Comparison of ENCODE assay signal across 8 cellular contexts in the genomic region with DNA sequence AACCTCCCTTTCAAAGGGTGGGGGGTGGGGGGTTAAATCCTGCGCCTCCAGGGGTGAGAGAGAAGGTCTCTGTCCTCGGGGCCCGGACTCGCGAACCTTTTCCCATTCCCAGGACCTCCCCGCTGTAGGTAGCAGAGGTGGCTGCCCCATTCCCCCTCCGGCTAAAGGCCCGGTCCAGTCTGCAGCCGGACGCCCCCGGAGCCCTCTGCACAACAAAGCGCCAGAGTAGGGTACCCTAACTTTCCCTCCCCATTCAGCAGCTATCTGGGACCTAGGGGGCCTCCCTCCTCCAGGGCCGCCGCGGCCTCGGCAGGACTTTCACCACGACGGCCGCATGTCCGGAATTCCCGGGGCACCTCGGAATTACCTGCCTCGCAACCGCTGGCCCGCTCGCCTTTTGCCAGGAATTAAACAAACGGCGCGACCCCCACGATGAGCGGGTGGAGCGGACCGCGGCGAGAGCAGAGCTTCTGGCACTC. TPM values are rescaled to one million over a fixed set of nuclear protein-coding genes. Genes with fewer than 3 reads are reported as not detected.
DNase-seq lines count a peak whose midpoint lies in the region; ATAC-seq and TF ChIP-seq lines count a peak whose summit lies in the region.

No MANE protein-coding gene starts in this region.

- POLR2A ChIA-PET in OCI-LY7 (lab: Charles Lee): no interaction called here

- H3K9me3 ChIP-seq in OCI-LY7 (ENCODE audit: low read length): no peaks in the 10 kb centered on the region
- H3K9me3 ChIP-seq in left lung: no peaks in the 10 kb centered on the region
- H3K9me3 ChIP-seq in testis: no peaks in the 10 kb centered on the region

- DNase-seq in DMS 273 (lab: John Stamatoyannopoulos, UW; ENCODE audit: unreplicated experiment) (peak; percentile 84), DMS 273 treated with DMSO at 0.1 percent for 48 hours (lab: John Stamatoyannopoulos, UW) (no peak), OCI-LY7 (ENCODE audit: low spot score) (no peak), cardiac fibroblast (ENCODE audit: low read depth in 2 of 2) (no peak), left lung (peak; percentile 35 to 81), testis (peak; percentile 18), GOT3 (lab: John Stamatoyannopoulos, UW) (no peak)
- no peak for DNase-seq in stimulated activated CD4-positive, alpha-beta T cell treated with anti-CD3 and anti-CD28 coated beads, Interleukin-15, amount 100 ng/mL, for 24 hours

- BruUV-seq in OCI-LY7 (replicated peaks; lab: Mats Ljungman, UMichigan): no TSS peak

- H3K27ac ChIP-seq in OCI-LY7 (ENCODE audit: low read depth, low read length, poor library complexity, severe bottlenecking) (no peak overlapping the region), left lung (peak overlapping the region; percentile 86 to 87), testis (peak overlapping the region; percentile 84 to 86)

- H4K20me1 ChIP-seq in OCI-LY7 (ENCODE audit: insufficient read depth, low read length): no peaks in the 10 kb centered on the region

- no peak for TF ChIP-seq CTCF in OCI-LY7 (conservative IDR thresholded peaks at IDR 0.05; ENCODE audit: low read length)
- no peak for TF ChIP-seq CTCF in cardiac fibroblast (IDR thresholded peaks at IDR 0.05; ENCODE audit: low read depth, low read length)
- no peak for TF ChIP-seq CTCF in left lung (IDR thresholded peaks at IDR 0.05)
- TF ChIP-seq CTCF in testis (IDR thresholded peaks at IDR 0.05): no peak

- no peak for ATAC-seq in left lung

- H2AFZ ChIP-seq in OCI-LY7 (ENCODE audit: low read length): peak overlapping the region; percentile 57; the same call in 1 of the 2 replicates

- CTCF ChIA-PET in OCI-LY7 (lab: Charles Lee; ENCODE audit: unreplicated experiment): no interaction called here

- peak overlapping the region; percentile 95 for H3K4me2 ChIP-seq in OCI-LY7 (ENCODE audit: low read length)

- H3K36me3 ChIP-seq in OCI-LY7 (ENCODE audit: insufficient read depth, low read length) (peaks cover 13% of the 10 kb centered on the region; the same call in 1 of the 2 replicates), left lung (no peaks in the 10 kb centered on the region), testis (ENCODE audit: low read depth, missing control alignments) (no peaks in the 10 kb centered on the region)

- H3K9me2 ChIP-seq in OCI-LY7 (ENCODE audit: insufficient read depth, low read length): no peaks in the 10 kb centered on the region

- no peak for TF ChIP-seq POLR2A in testis (IDR thresholded peaks at IDR 0.05)

- H3K27me3 ChIP-seq in left lung (no peaks in the 10 kb centered on the region), testis (no peaks in the 10 kb centered on the region)

- intact Hi-C loops in OCI-LY7 (cut with micrococcal nuclease; ENCODE audit: unreplicated experiment) (loop anchor here (10.0 kb wide), 4 partner anchors 220 to 890 kb away; partner anchors contain the start of genes AKAP9, ANKIB1, KRIT1 and VPS50), left lung (cut with DNase I) (loop anchor here in 1 of 2 donors (5.0 kb wide), 2 partner anchors 137 to 212 kb away; no protein-coding TSS in a partner anchor), testis (cut with DNase I; ENCODE audit: low total_unique reads) (no loop called here)

- peak overlapping the region; percentile 77 for H3K4me3 ChIP-seq in OCI-LY7 (ENCODE audit: low read depth, low read length, poor library complexity, severe bottlenecking)
- H3K4me3 ChIP-seq in cardiac fibroblast (replicated peaks in 1 of 2; ENCODE audit: low read depth in 2 of 2, low read length in 2 of 2): peak overlapping the region; percentile 71 to 88
- peak overlapping the region; percentile 82 to 93 for H3K4me3 ChIP-seq in left lung
- peak overlapping the region; percentile 70 to 79 for H3K4me3 ChIP-seq in testis

- H3K4me1 ChIP-seq in OCI-LY7 (ENCODE audit: insufficient read depth, low read length, poor library complexity, severe bottlenecking) (peaks cover 24% of the 10 kb centered on the region), left lung (peaks cover 2 to 31% of the 10 kb centered on the region in 2 donors), testis (peaks cover 7% of the 10 kb centered on the region)

- peaks cover 31% of the 10 kb centered on the region for H3K79me2 ChIP-seq in OCI-LY7 (ENCODE audit: insufficient read depth, low read depth, low read length)

- 0 to 1% methylated on average over 6 to 35 of the region's 35 CpGs for WGBS in testis, 2 donors

RNA-seq across cellular contexts. Expression of gene CDK6, which starts 1.7 kb away (rescaled TPM):
- 43.6 and 44.1 TPM in 2 replicates for total RNA-seq in OCI-LY7 (2014; rRNA removed; shearing (Covaris generic))
- total RNA-seq in OCI-LY7 (2022) (35.5 and 45.4 TPM in 2 replicates), left lung (10 to 100 TPM; 20.3 to 24.0 TPM), testis (10 to 100 TPM; 22.8 to 31.6 TPM)
- polyA plus RNA-seq in testis (ENCODE audit: insufficient read depth, low read depth, low replicate concordance): 21.1 TPM

Comparison
In these comparisons a context has a peak if more than half of its experiments do, and no peak if none do; other contexts are left out.
1. DNase-seq: peak in DMS 273 (single experiment), left lung (2 of 2) and testis (single experiment); none in DMS 273 treated with DMSO at 0.1 percent for 48 hours (single experiment), OCI-LY7 (single experiment), cardiac fibroblast (0 of 2), GOT3 (single experiment) and stimulated activated CD4-positive, alpha-beta T cell treated with anti-CD3 and anti-CD28 coated beads, Interleukin-15, amount 100 ng/mL, for 24 hours (single experiment).
2. Peak in every context shown above with its lines, with median percentiles within 50 percentile points of each other: H3K4me3 ChIP-seq.